ENCODE assay signal across 15 cellular contexts in the genomic region with DNA sequence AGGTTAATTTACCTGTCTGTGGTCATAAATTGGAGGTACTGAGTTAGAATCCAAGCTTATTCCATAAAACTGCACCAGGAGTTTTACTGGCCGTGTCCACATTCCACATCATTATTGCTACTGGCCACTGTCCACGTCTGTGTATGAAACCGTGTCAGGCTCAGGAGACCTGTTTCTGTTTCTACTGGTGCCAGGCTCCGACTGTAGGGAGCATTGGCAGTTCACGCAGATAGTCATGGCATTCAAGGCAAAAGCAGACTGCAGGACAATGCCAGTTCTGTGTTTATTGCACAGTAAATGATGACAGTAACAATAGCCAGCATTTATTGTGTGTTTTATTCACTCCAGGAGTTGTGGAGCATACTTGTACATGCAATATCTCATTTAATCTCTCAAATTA. TPM values are rescaled to one million over a fixed set of nuclear protein-coding genes. Genes with fewer than 3 reads are reported as not detected.
A peak's percentile ranks its signal among the peaks of the same experiment; 100 is the strongest.
DNase-seq lines count a peak whose midpoint lies in the region; ATAC-seq and TF ChIP-seq lines count a peak whose summit lies in the region.
"Had no signal": no experiment of that assay in that cellular context is flagged by ENCODE, and none has a peak within 500 bp of the region (broad histone marks: within the 10 kb centered on the region; RNA-seq: fewer than 3 reads in every experiment).

No MANE protein-coding gene starts in this region.

- TF ChIP-seq POLR2A in right lobe of liver (IDR thresholded peaks at IDR 0.05) (no peak), stomach (IDR thresholded peaks at IDR 0.05) (no peak)

- no peak overlapping the region for H3K23ac ChIP-seq in neuronal stem cell (ENCODE audit: low read depth, low read length, poor library complexity)

- no peak overlapping the region for H3K14ac ChIP-seq in neuronal stem cell (ENCODE audit: low read length)

- H3K4me1 ChIP-seq in OCI-LY3 (ENCODE audit: low read length) (peaks cover 70% of the 10 kb centered on the region), right lobe of liver (peaks cover 0 to 69% (median 29%) of the 10 kb centered on the region in 4 donors), stomach (peaks cover 42 to 72% (median 57%) of the 10 kb centered on the region in 4 donors), neuronal stem cell (ENCODE audit: control insufficient read depth in 2 of 2, insufficient read depth in 1 of 2, low read depth in 1 of 2, low read length in 2 of 2) (peaks cover 20 to 30% of the 10 kb centered on the region in 2 donors)

- H3K79me2 ChIP-seq in OCI-LY3 (ENCODE audit: low read length) = peaks cover 80% of the 10 kb centered on the region

- no peak overlapping the region for H2BK120ac ChIP-seq in neuronal stem cell (ENCODE audit: low read depth, low read length)

- peak overlapping the region; percentile 80 for H3K27ac Mint-ChIP-seq in chondrocyte (ENCODE audit: unreplicated experiment)

- peaks cover 53% of the 10 kb centered on the region for H4K20me1 ChIP-seq in OCI-LY3 (ENCODE audit: insufficient read depth, low read length)

- no peak overlapping the region for H4K8ac ChIP-seq in neuronal stem cell (ENCODE audit: low read depth, low read length)

- H3K4me2 ChIP-seq in OCI-LY3 (ENCODE audit: low read length) (peak overlapping the region; percentile 87), neuronal stem cell (ENCODE audit: insufficient read depth, low read length, poor library complexity, severe bottlenecking) (no peak overlapping the region)

- H3K9ac ChIP-seq in OCI-LY3 (ENCODE audit: low read length) (peak overlapping the region; percentile 85), neuronal stem cell (ENCODE audit: low read depth, low read length, poor library complexity) (no peak overlapping the region)

- no peak overlapping the region for H3K4ac ChIP-seq in neuronal stem cell (ENCODE audit: low read length)

- 7% methylated on average over 5 of the region's 5 CpGs for WGBS in right lobe of liver (ENCODE audit: insufficient coverage, low coverage, low lambda C conversion rate, missing lambda C conversion rate)
- 17 to 52% (median 23%) methylated on average over 5 of the region's 5 CpGs for WGBS in stomach, 5 donors
- WGBS in neuronal stem cell (ENCODE audit: extremely low coverage in 2 of 2, insufficient read length in 2 of 2, insufficient replicate concordance in 1 of 2), 2 donors = no CpG with 5 or more reads among the region's 5 CpGs

- H3K27me3 Mint-ChIP-seq in chondrocyte (ENCODE audit: low read depth) = no peaks in the 10 kb centered on the region

- peaks cover 3% of the 10 kb centered on the region for H3K79me1 ChIP-seq in neuronal stem cell (ENCODE audit: low read depth, low read length)

- no peak overlapping the region for H2BK15ac ChIP-seq in neuronal stem cell (ENCODE audit: low read length)

- H4K91ac ChIP-seq in neuronal stem cell (ENCODE audit: low read depth, low read length, poor library complexity) = no peak overlapping the region

- no peak overlapping the region for H2AFZ ChIP-seq in OCI-LY3 (ENCODE audit: low read depth, low read length)
- H2AFZ ChIP-seq in neuronal stem cell (ENCODE audit: low read length) = no peak overlapping the region

- H3K4me3 Mint-ChIP-seq in chondrocyte (ENCODE audit: unreplicated experiment) = no peak overlapping the region
- H3K4me3 Mint-ChIP-seq: natural killer cell had no signal

- TF ChIP-seq CTCF in OCI-LY3 (IDR thresholded peaks at IDR 0.05; ENCODE audit: low read depth, low read length) (no peak), chondrocyte (IDR thresholded peaks at IDR 0.05) (no peak), right lobe of liver (IDR thresholded peaks at IDR 0.05) (no peak), stomach (IDR thresholded peaks at IDR 0.05) (no peak)

- H3K36me3 ChIP-seq in OCI-LY3 (replicated peaks; ENCODE audit: low read depth, low read length) (peaks cover 8% of the 10 kb centered on the region), right lobe of liver (no peaks in the 10 kb centered on the region), stomach (no peaks in the 10 kb centered on the region), neuronal stem cell (replicated peaks in 1 of 2; ENCODE audit: control insufficient read depth in 2 of 2, insufficient read depth in 2 of 2, low read length in 2 of 2) (peaks cover 0 to 2% of the 10 kb centered on the region in 2 donors)
- H3K36me3 ChIP-seq: adrenal gland had no signal

- peaks cover 74% of the 10 kb centered on the region for H3K4me1 Mint-ChIP-seq in chondrocyte (ENCODE audit: low read depth)

- H3K9me3 Mint-ChIP-seq in chondrocyte (ENCODE audit: low read depth) = no peaks in the 10 kb centered on the region
- H3K9me3 Mint-ChIP-seq: natural killer cell had no signal

- H3K4me3 ChIP-seq in OCI-LY3 (ENCODE audit: low read length) (peak overlapping the region; percentile 80), right lobe of liver (no peak overlapping the region), stomach (no peak overlapping the region), neuronal stem cell (ENCODE audit: low read length in 2 of 2) (no peak overlapping the region)
- H3K4me3 ChIP-seq: adrenal gland had no signal

- H2AK5ac ChIP-seq in neuronal stem cell (ENCODE audit: low read depth, low read length) = no peak overlapping the region

- H3K27ac ChIP-seq in OCI-LY3 (ENCODE audit: low read length) (peak overlapping the region; percentile 97), right lobe of liver (peak overlapping the region in 2 of 3 donors; percentile 22 to 27), stomach (peak overlapping the region in 3 of 5 donors; percentile 11 to 60 (median 44)), neuronal stem cell (replicated peaks; ENCODE audit: low read length) (no peak overlapping the region)
- H3K27ac ChIP-seq: adrenal gland had no signal

- ATAC-seq in right lobe of liver = peak; percentile 60 to 73 (median 64)
- no peak for ATAC-seq in HG03095 (IDR thresholded peaks at IDR 0.05; ENCODE audit: unreplicated experiment)
- ATAC-seq: natural killer cell had no signal

- H3K27me3 ChIP-seq in OCI-LY3 (ENCODE audit: low read depth, low read length) (no peaks in the 10 kb centered on the region), right lobe of liver (no peaks in the 10 kb centered on the region), stomach (no peaks in the 10 kb centered on the region), neuronal stem cell (ENCODE audit: control insufficient read depth in 3 of 3, insufficient read depth in 3 of 3, low read depth in 1 of 3, low read length in 3 of 3) (no peaks in the 10 kb centered on the region)
- H3K27me3 ChIP-seq: adrenal gland, foreskin keratinocyte had no signal

- peaks cover 1% of the 10 kb centered on the region for H3K36me3 Mint-ChIP-seq in chondrocyte (ENCODE audit: low read depth)
- H3K36me3 Mint-ChIP-seq: natural killer cell had no signal

- H2BK5ac ChIP-seq in neuronal stem cell (ENCODE audit: low read length) = no peak overlapping the region

- H3K18ac ChIP-seq in neuronal stem cell (ENCODE audit: low read length) = no peak overlapping the region

- no peak for DNase-seq in chondrocyte (ENCODE audit: low spot score)
- DNase-seq in right lobe of liver = no peak
- peak; percentile 40 for DNase-seq in stomach
- DNase-seq in DMS153 (lab: John Stamatoyannopoulos, UW) = no peak
- no peak for DNase-seq in neuronal stem cell (ENCODE audit: low spot score)
- DNase-seq in hepatic stellate cell (ENCODE audit: low spot score) = no peak
- DNase-seq: activated CD4-positive, alpha-beta T cell treated with anti-CD3 and anti-CD28 coated beads, Interleukin-2, amount 50 U/mL, for 48 hours; DMS79 treated with DMSO at 0.1 percent for 48 hours; foreskin keratinocyte; natural killer cell; NCI-H2081; SHP77 treated with DMSO at 0.1 percent for 48 hours had no signal

- no peaks in the 10 kb centered on the region for H3K9me3 ChIP-seq in OCI-LY3 (ENCODE audit: insufficient read depth, low read length)
- H3K9me3 ChIP-seq in right lobe of liver = no peaks in the 10 kb centered on the region
- no peaks in the 10 kb centered on the region for H3K9me3 ChIP-seq in stomach
- no peaks in the 10 kb centered on the region for H3K9me3 ChIP-seq in neuronal stem cell (replicated peaks in 1 of 2; ENCODE audit: control insufficient read depth in 2 of 2, insufficient read depth in 1 of 2, low read depth in 1 of 2, low read length in 2 of 2)
- H3K9me3 ChIP-seq: adrenal gland had no signal

- TF ChIP-seq EP300 in stomach (IDR thresholded peaks at IDR 0.05) = no peak

- H2BK12ac ChIP-seq in neuronal stem cell (ENCODE audit: low read length) = no peak overlapping the region

- intact Hi-C loops in right lobe of liver (cut with DNase I) = no loop called here
- intact Hi-C loops in stomach (cut with DNase I; ENCODE audit: low total_unique reads) = no loop called here

RNA-seq across cellular contexts. Expression of a gene that starts 55.2 kb away (rescaled TPM):
- total RNA-seq in chondrocyte (98.2 to 122 TPM (median 121 TPM) in 3 replicates), right lobe of liver (10 to 100 TPM; 29.8 to 36.5 (median 31.1) TPM), stomach (10 to 100 TPM; 15.6 to 71.6 (median 29.0) TPM)
- polyA plus RNA-seq in stomach = 10 to 100 TPM in 2 of 3 donors, 1 to 10 TPM in 1; 9.6 to 41.8 (median 18.6) TPM
- 89.8 TPM for polyA plus RNA-seq in neuronal stem cell (2013, experiment 1 of 2)
- 89.7 TPM for polyA plus RNA-seq in neuronal stem cell (2013, experiment 2 of 2)
